19 cellular contexts compared by ENCODE assay signal in the genomic region with DNA sequence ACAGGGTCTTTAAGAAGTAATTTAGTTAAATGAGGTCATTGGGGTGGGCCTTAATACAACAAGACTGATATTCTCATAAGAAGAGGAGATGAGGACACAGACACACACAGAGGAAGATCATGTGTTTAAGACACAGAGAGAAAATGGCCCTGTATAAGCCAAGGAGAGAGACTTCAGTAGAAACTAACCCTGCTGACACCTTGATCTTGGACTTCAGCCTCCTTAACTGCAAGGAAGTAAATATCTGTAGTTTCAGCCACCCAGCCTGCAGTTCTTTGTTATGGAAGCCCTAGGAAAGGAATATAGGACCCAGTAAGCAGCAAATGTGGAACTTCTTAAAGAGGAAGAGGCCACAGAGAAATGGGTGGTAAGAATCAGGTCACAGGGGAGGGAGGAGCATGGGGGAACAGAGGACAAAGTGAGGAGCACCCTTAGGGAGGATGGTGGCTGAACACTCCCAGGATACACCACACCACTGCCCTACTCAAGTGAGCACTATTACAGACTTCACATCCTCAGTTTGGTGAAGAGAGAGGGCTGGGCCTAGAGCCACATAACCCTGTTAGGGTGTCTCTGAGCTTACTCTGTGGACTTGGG. TPM values are rescaled to one million over a fixed set of nuclear protein-coding genes. Genes with fewer than 3 reads are reported as not detected.
A peak's percentile ranks its signal among the peaks of the same experiment; 100 is the strongest.
DNase-seq lines count a peak whose midpoint lies in the region; ATAC-seq, FAIRE-seq and TF ChIP-seq lines count a peak whose summit lies in the region.
"Had no signal": no experiment of that assay in that cellular context is flagged by ENCODE, and none has a peak within 500 bp of the region (broad histone marks: within the 10 kb centered on the region; RNA-seq: fewer than 3 reads in every experiment).

No MANE protein-coding gene starts in this region.

- FAIRE-seq in GM12891 (lab: Jason Lieb, UNC) = no peak

- H3K36me3 Mint-ChIP-seq in activated CD8-positive, alpha-beta T cell treated with anti-CD3 and anti-CD28 coated beads for 36 hours (ENCODE audit: low read depth) = peaks cover 12% of the 10 kb centered on the region

- H3K27ac Mint-ChIP-seq in activated CD8-positive, alpha-beta T cell treated with anti-CD3 and anti-CD28 coated beads for 36 hours = peak overlapping the region; percentile 5
- H3K27ac Mint-ChIP-seq: H9 had no signal

- H3K9me3 ChIP-seq in right lobe of liver = no peaks in the 10 kb centered on the region

- POLR2A ChIA-PET in activated CD8-positive, alpha-beta T cell treated with anti-CD3 and anti-CD28 coated beads for 36 hours (lab: Charles Lee) = no interaction called here

- TF ChIP-seq POLR2A in GM12891 (IDR thresholded peaks at IDR 0.05; ENCODE audit: low read depth, low read length) (no peak), right lobe of liver (IDR thresholded peaks at IDR 0.05) (no peak)

- H3K36me3 ChIP-seq in right lobe of liver = no peaks in the 10 kb centered on the region

- peak overlapping the region in 1 of 3 donors; percentile 37 for H3K27ac ChIP-seq in right lobe of liver
- H3K27ac ChIP-seq: RWPE1 had no signal

- TF ChIP-seq CTCF in activated CD8-positive, alpha-beta T cell treated with anti-CD3 and anti-CD28 coated beads for 36 hours (IDR thresholded peaks at IDR 0.05) = no peak
- TF ChIP-seq CTCF in right lobe of liver (IDR thresholded peaks at IDR 0.05) = no peak

- no peaks in the 10 kb centered on the region for H3K27me3 ChIP-seq in right lobe of liver

- DNase-seq in AML-193 (lab: John Stamatoyannopoulos, UW) (peak; percentile 60 to 71), GM12891 (ENCODE audit: insufficient read length, low spot score) (no peak), right lobe of liver (no peak), RPMI8226 (no peak)
- DNase-seq in activated CD8-positive, alpha-beta T cell treated with anti-CD3 and anti-CD28 coated beads for 36 hours = no peak
- DNase-seq in activated CD4-positive, CD25-positive, alpha-beta regulatory T cell treated with anti-CD3 and anti-CD28 coated beads, Interleukin-2, amount 50 U/mL, for 72 hours = no peak
- DNase-seq: H9; NCI-H1092 treated with DMSO at 0.1 percent for 48 hours; NCI-H446 treated with DMSO at 0.1 percent for 48 hours; stimulated activated CD4-positive, alpha-beta T cell treated with anti-CD3 and anti-CD28 coated beads, Interleukin-4, amount 100 ng/mL, for 24 hours; stimulated activated naive CD4-positive, alpha-beta T cell had no signal

- no peak overlapping the region for H3K4me3 ChIP-seq in right lobe of liver

- H3K4me1 ChIP-seq in right lobe of liver = no peaks in the 10 kb centered on the region

- peaks cover 4% of the 10 kb centered on the region for H3K9me3 Mint-ChIP-seq in activated CD8-positive, alpha-beta T cell treated with anti-CD3 and anti-CD28 coated beads for 36 hours

- CTCF ChIA-PET in activated CD8-positive, alpha-beta T cell treated with anti-CD3 and anti-CD28 coated beads for 36 hours (lab: Charles Lee) = interaction anchor here (1.0 kb wide), 1 partner anchor 158 kb away, joined by 4 read pairs; no protein-coding TSS in a partner anchor

- peaks cover 52% of the 10 kb centered on the region for H3K4me1 Mint-ChIP-seq in activated CD8-positive, alpha-beta T cell treated with anti-CD3 and anti-CD28 coated beads for 36 hours (ENCODE audit: low read depth)

- H3K27me3 Mint-ChIP-seq in activated CD8-positive, alpha-beta T cell treated with anti-CD3 and anti-CD28 coated beads for 36 hours = no peaks in the 10 kb centered on the region

- ATAC-seq in activated CD8-positive, alpha-beta T cell treated with anti-CD3 and anti-CD28 coated beads for 36 hours = no peak
- ATAC-seq in right lobe of liver = peak; percentile 40 to 61 (median 50)
- ATAC-seq in GM21423 (IDR thresholded peaks at IDR 0.05; ENCODE audit: unreplicated experiment) = no peak
- ATAC-seq in HG03520 (IDR thresholded peaks at IDR 0.05; ENCODE audit: unreplicated experiment) = no peak

- H3K4me3 Mint-ChIP-seq in activated CD8-positive, alpha-beta T cell treated with anti-CD3 and anti-CD28 coated beads for 36 hours = no peak overlapping the region
- H3K4me3 Mint-ChIP-seq: H9 had no signal

- intact Hi-C loops in activated CD8-positive, alpha-beta T cell treated with anti-CD3 and anti-CD28 coated beads for 36 hours (cut with micrococcal nuclease) = no loop called here
- intact Hi-C loops in right lobe of liver (cut with DNase I) = no loop called here

TF ChIP-seq in GM12891, 5 proteins besides CTCF, POLR2A, EP300 and RAD21:
- TF ChIP-seq TAF1 (IDR thresholded peaks at IDR 0.05; ENCODE audit: low read depth, low read length) (no peak), SPI1 (IDR thresholded peaks at IDR 0.05; ENCODE audit: low read depth, low read length) (0 out of 2 replicates have a peak, but pooled peaks have one; percentile 24)

RNA-seq across cellular contexts. Expression of a gene that starts 0.8 kb away (rescaled TPM):
- 14.7 TPM for polyA plus RNA-seq in GM12891 (2012; ENCODE audit: low read depth, missing spikeins)
- total RNA-seq in activated CD8-positive, alpha-beta T cell treated with anti-CD3 and anti-CD28 coated beads for 36 hours = under 1 TPM; 0.83 to 0.92 TPM
- 1 to 10 TPM in 5 of 6 experiments, under 1 TPM in 1; 0.73 to 5.1 (median 3.9) TPM for total RNA-seq in right lobe of liver
- total RNA-seq: HT-29 had no signal

RNA-seq across cellular contexts. Expression of a gene that starts 38.5 kb away (rescaled TPM):
- polyA plus RNA-seq in GM12891 (2012; ENCODE audit: low read depth, missing spikeins) = 12.1 TPM
- total RNA-seq in activated CD8-positive, alpha-beta T cell treated with anti-CD3 and anti-CD28 coated beads for 36 hours = 10 to 100 TPM; 45.4 to 48.6 TPM
- under 1 TPM in 2 of 6 experiments, not detected in 4; 0.31 to 0.37 TPM for total RNA-seq in right lobe of liver
- total RNA-seq: dermis microvascular lymphatic vessel endothelial cell, G401, H9, HT-29, renal cortical epithelial cell had no signal
- polyA plus RNA-seq: BJ had no signal

Comparison
In these comparisons a context has a peak if more than half of its experiments do, and no peak if none do; other contexts are left out.
1. DNase-seq: peak in AML-193 (2 of 2); none in GM12891 (single experiment), activated CD8-positive, alpha-beta T cell treated with anti-CD3 and anti-CD28 coated beads for 36 hours (single experiment), right lobe of liver (0 of 3), RPMI8226 (single experiment) and activated CD4-positive, CD25-positive, alpha-beta regulatory T cell treated with anti-CD3 and anti-CD28 coated beads, Interleukin-2, amount 50 U/mL, for 72 hours (single experiment).
2. ATAC-seq: peak in right lobe of liver (4 of 4); none in activated CD8-positive, alpha-beta T cell treated with anti-CD3 and anti-CD28 coated beads for 36 hours (single experiment), GM21423 (single experiment) and HG03520 (single experiment).
3. RNA of a gene that starts 38.5 kb away (total RNA-seq): 45.4 to 48.6 TPM in activated CD8-positive, alpha-beta T cell treated with anti-CD3 and anti-CD28 coated beads for 36 hours; 0.31 to 0.37 TPM in right lobe of liver; every median in the first group is over 10 times any median in the second.